Comparison of ENCODE assay signal across 11 cellular contexts in genomic region chr9:123073991-123074422, GRCh38. TPM values are rescaled to one million over a fixed set of nuclear protein-coding genes. Genes with fewer than 3 reads are reported as not detected.
A peak's percentile ranks its signal among the peaks of the same experiment; 100 is the strongest.
DNase-seq lines count a peak whose midpoint lies in the region; ATAC-seq and TF ChIP-seq lines count a peak whose summit lies in the region.
"Had no signal": no experiment of that assay in that cellular context is flagged by ENCODE, and none has a peak within 500 bp of the region (broad histone marks: within the 10 kb centered on the region; RNA-seq: fewer than 3 reads in every experiment).

No MANE protein-coding gene starts in this region.

- peak overlapping the region; percentile 6; the same call in 1 of the 2 replicates for H3K4me3 ChIP-seq in GM23338
- H3K4me3 ChIP-seq in ascending aorta, result peak overlapping the region in 1 of 2 donors; percentile 33
- H3K4me3 ChIP-seq in iPS-18a (ENCODE audit: low read length), result peak overlapping the region; percentile 4
- peak overlapping the region; percentile 40 for H3K4me3 ChIP-seq in thoracic aorta

- H3K9me3 Mint-ChIP-seq in GM23338, result no peaks in the 10 kb centered on the region
- H3K9me3 Mint-ChIP-seq: T-helper 2 cell treated with Interferon-gamma antibody and Interleukin-4, amounts not matched to agents 5 μg/mL and 100 μg/mL, for 36 hours had no signal

- intact Hi-C loops in ascending aorta (cut with DNase I) (loop anchor here (10.0 kb wide), 1 partner anchor 169 kb away; the partner anchor contains the start of gene RC3H2), posterior cingulate gyrus (cut with DNase I) (no loop called here)

- peaks cover 36% of the 10 kb centered on the region for H3K36me3 Mint-ChIP-seq in GM23338 (ENCODE audit: low read depth)

- ATAC-seq in GM23338 (no peak), thoracic aorta (ENCODE audit: insufficient number of reproducible peaks, low FRiP score, low read depth) (no peak), GM21526 (IDR thresholded peaks at IDR 0.05; ENCODE audit: low FRiP score, unreplicated experiment) (no peak)

- no peaks in the 10 kb centered on the region for H3F3A ChIP-seq in GM23338 (replicated peaks; ENCODE audit: low read depth)

- H3K79me2 ChIP-seq in GM23338 (replicated peaks; ENCODE audit: insufficient read depth), result no peaks in the 10 kb centered on the region

- no peaks in the 10 kb centered on the region for H3K9me3 ChIP-seq in ascending aorta
- H3K9me3 ChIP-seq in iPS-18a (ENCODE audit: control insufficient read depth, low read depth, low read length), result no peaks in the 10 kb centered on the region
- no peaks in the 10 kb centered on the region for H3K9me3 ChIP-seq in thoracic aorta

- H3K9me2 ChIP-seq in GM23338 (ENCODE audit: insufficient read depth), result no peaks in the 10 kb centered on the region

- H3K4me1 ChIP-seq in GM23338 (ENCODE audit: insufficient read depth) (peaks cover 52% of the 10 kb centered on the region), ascending aorta (peaks cover 8 to 20% of the 10 kb centered on the region in 2 donors), iPS-18a (ENCODE audit: control insufficient read depth, low read depth, low read length) (peaks cover 52% of the 10 kb centered on the region), thoracic aorta (ENCODE audit: control insufficient read depth in 1 of 2, low read depth in 2 of 2) (peaks cover 29 to 82% of the 10 kb centered on the region in 2 donors)

- H3K36me3 ChIP-seq in GM23338 (ENCODE audit: insufficient read depth), result peaks cover 4% of the 10 kb centered on the region; the same call in 1 of the 2 replicates
- peaks cover 5 to 30% of the 10 kb centered on the region in 2 donors for H3K36me3 ChIP-seq in ascending aorta
- H3K36me3 ChIP-seq in iPS-18a (ENCODE audit: control insufficient read depth, low read depth, low read length), result peaks cover 25% of the 10 kb centered on the region
- H3K36me3 ChIP-seq in thoracic aorta, result peaks cover 6% of the 10 kb centered on the region

- H3K9ac ChIP-seq in iPS-18a (ENCODE audit: low read length), result peak overlapping the region; percentile 1

- no peak overlapping the region for H2AFZ ChIP-seq in GM23338

- no peaks in the 10 kb centered on the region for H3K27me3 Mint-ChIP-seq in GM23338 (ENCODE audit: insufficient read depth, low read depth, poor library complexity)

- peak overlapping the region; percentile 36 for H3K27ac ChIP-seq in GM23338 (ENCODE audit: low read depth)
- peak overlapping the region; percentile 68 to 71 for H3K27ac ChIP-seq in ascending aorta
- peak overlapping the region; percentile 14 for H3K27ac ChIP-seq in iPS-18a (ENCODE audit: low read length)
- H3K27ac ChIP-seq in thoracic aorta, result peak overlapping the region; percentile 60 to 68

- TF ChIP-seq CTCF in GM23338 (conservative IDR thresholded peaks at IDR 0.05; ENCODE audit: low read depth in 2 of 2) (no peak), ascending aorta (IDR thresholded peaks at IDR 0.05) (no peak), thoracic aorta (IDR thresholded peaks at IDR 0.05) (no peak)

- peak overlapping the region; percentile 45 for H3K4me2 ChIP-seq in GM23338

- H3K27me3 ChIP-seq in GM23338 (ENCODE audit: insufficient read depth) (no peaks in the 10 kb centered on the region), ascending aorta (no peaks in the 10 kb centered on the region), iPS-18a (ENCODE audit: control insufficient read depth, insufficient read depth, low read length) (no peaks in the 10 kb centered on the region), thoracic aorta (replicated peaks; ENCODE audit: insufficient read depth) (no peaks in the 10 kb centered on the region)

- no peak overlapping the region for H3K27ac Mint-ChIP-seq in GM23338
- H3K27ac Mint-ChIP-seq: T-helper 2 cell treated with Interferon-gamma antibody and Interleukin-4, amounts not matched to agents 5 μg/mL and 100 μg/mL, for 36 hours had no signal

- DNase-seq in GM23338 (ENCODE audit: low spot score) (no peak), ascending aorta (ENCODE audit: low spot score in 2 of 2) (no peak), thoracic aorta (ENCODE audit: low spot score) (no peak), posterior cingulate gyrus (no peak)
- no peak for DNase-seq in stimulated activated naive CD4-positive, alpha-beta T cell treated with Interleukin-2 at 50 U/mL for 16 hours (lab: John Stamatoyannopoulos, UW)
- no peak for DNase-seq in effector CD4-positive, alpha-beta T cell
- DNase-seq: activated T-cell treated with anti-CD3 and anti-CD28 coated beads for 4 hours, DND-41 had no signal

- peaks cover 66% of the 10 kb centered on the region for H3K4me1 Mint-ChIP-seq in GM23338

- H3K4me3 Mint-ChIP-seq in GM23338, result no peak overlapping the region
- H3K4me3 Mint-ChIP-seq: T-helper 2 cell treated with Interferon-gamma antibody and Interleukin-4, amounts not matched to agents 5 μg/mL and 100 μg/mL, for 36 hours had no signal

- H4K20me1 ChIP-seq in GM23338 (replicated peaks; ENCODE audit: insufficient read depth), result no peaks in the 10 kb centered on the region; the same call in 1 of the 2 replicates

TF ChIP-seq in GM23338, 12 proteins besides CTCF, POLR2A, EP300 and RAD21 (continues in another document):
- TF ChIP-seq ZNF331 (CRISPR knock-in tag; IDR thresholded peaks at IDR 0.05; ENCODE audit: low read depth) (no peak), ETS1 (IDR thresholded peaks at IDR 0.05) (no peak), STAT1 (IDR thresholded peaks at IDR 0.05; ENCODE audit: unreplicated experiment) (no peak), POLR2AphosphoS5 (IDR thresholded peaks at IDR 0.05; ENCODE audit: low read depth) (no peak), ZNF114 (CRISPR knock-in tag; IDR thresholded peaks at IDR 0.05) (no peak), ZNF462 (CRISPR knock-in tag; IDR thresholded peaks at IDR 0.05) (no peak)

RNA-seq across cellular contexts. Expression of gene GPR21, which starts 40.5 kb away (rescaled TPM):
- total RNA-seq in GM23338 (2014; rRNA removed; shearing (Covaris generic)), result 0.90 and 1.9 TPM in 2 replicates
- polyA plus RNA-seq in GM23338 (2016; fragmentation: Nextera tagmentation; extraction: Ambion mirVana), result 0.24 TPM in 1 of 2 replicates, not detected in the other
- total RNA-seq in ascending aorta, result 5.7 TPM
- 1 to 10 TPM in 1 of 2 donors, not detected in 1; 6.4 TPM for total RNA-seq in thoracic aorta

Comparison
In these comparisons a context has a peak if more than half of its experiments do, and no peak if none do; other contexts are left out.
1. H3K27ac ChIP-seq: peak in every context shown above with its lines; median percentile 70 in ascending aorta; 64 in thoracic aorta; 36 in GM23338; 14 in iPS-18a.